8 cellular contexts compared by ENCODE assay signal in the genomic region with DNA sequence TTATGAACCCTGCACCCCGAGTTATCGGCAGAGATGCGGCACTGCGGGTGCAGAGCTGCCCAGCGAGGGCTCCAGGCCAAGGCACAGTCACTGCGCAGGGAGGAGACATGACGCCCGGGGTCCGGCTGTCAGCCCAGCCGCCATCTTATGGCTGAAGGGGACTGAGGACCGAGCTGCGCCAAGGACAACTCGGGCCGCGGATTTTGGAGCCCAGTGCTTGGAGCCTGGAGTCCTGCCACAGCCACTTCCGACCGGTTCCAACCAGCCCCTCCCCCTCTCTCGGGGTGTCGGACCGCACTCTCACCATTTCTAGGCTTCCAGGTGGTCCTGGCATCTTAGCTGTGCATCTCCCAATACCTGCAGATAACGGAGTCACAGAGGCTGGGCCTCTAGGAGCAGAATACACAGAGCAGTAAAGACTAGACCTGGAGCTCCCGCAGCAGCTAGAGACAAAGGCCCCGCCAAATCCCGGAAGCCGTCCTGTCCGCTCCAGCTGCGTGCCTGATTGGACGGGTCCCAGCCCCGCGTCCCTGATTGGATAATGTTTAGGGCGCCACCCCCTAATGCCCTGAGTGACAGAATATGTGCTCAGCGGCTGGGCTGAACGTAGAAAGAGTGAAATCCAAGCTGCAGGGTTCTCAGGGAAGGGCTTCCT. TPM values are rescaled to one million over a fixed set of nuclear protein-coding genes. Genes with fewer than 3 reads are reported as not detected.
DNase-seq lines count a peak whose midpoint lies in the region; ATAC-seq and TF ChIP-seq lines count a peak whose summit lies in the region.

A gene (minus strand): TSS at position 451 of the 655 bp plus-strand sequence. CDS start 117 bp downstream, at position 334.

- H3K27me3 Mint-ChIP-seq in activated naive CD4-positive, alpha-beta T cell treated with anti-CD3 and anti-CD28 coated beads for 36 hours (ENCODE audit: low read depth), result no peaks in the 10 kb centered on the region

- H3K4me3 ChIP-seq in H7 (ENCODE audit: insufficient read depth, low read depth, low read length) (no peak within 1 kb of the TSS), SJCRH30 (peak within 1 kb of the TSS; percentile 81), gastroesophageal sphincter (peak within 1 kb of the TSS; percentile 75 to 80), suprapubic skin (peak within 1 kb of the TSS; percentile 83)

- TF ChIP-seq POLR2A in gastroesophageal sphincter (IDR thresholded peaks at IDR 0.05) (peak; percentile 47 to 70), suprapubic skin (IDR thresholded peaks at IDR 0.05) (peak in 1 of 2 donors; percentile 64)

- in situ Hi-C loops in G401 (cut with HindIII; ENCODE audit: low sequenced_read_pairs), result no loop called here

- H3K36me3 Mint-ChIP-seq in activated naive CD4-positive, alpha-beta T cell treated with anti-CD3 and anti-CD28 coated beads for 36 hours (ENCODE audit: low read depth), result peaks cover 31% of the 10 kb centered on the region

- TF ChIP-seq CTCF in gastroesophageal sphincter (IDR thresholded peaks at IDR 0.05) (no peak), suprapubic skin (IDR thresholded peaks at IDR 0.05) (no peak)

- peak; percentile 100 for ATAC-seq in gastroesophageal sphincter

- H3K4me1 ChIP-seq in SJCRH30 (no peaks in the 10 kb centered on the region), gastroesophageal sphincter (peaks cover 0 to 54% (median 22%) of the 10 kb centered on the region in 3 donors), suprapubic skin (peaks cover 43% of the 10 kb centered on the region)

- TF ChIP-seq EP300 in gastroesophageal sphincter (IDR thresholded peaks at IDR 0.05) (no peak), suprapubic skin (IDR thresholded peaks at IDR 0.05) (no peak)

- intact Hi-C loops in activated naive CD4-positive, alpha-beta T cell treated with anti-CD3 and anti-CD28 coated beads for 36 hours (cut with micrococcal nuclease), result loop anchor here (1.0 to 5.0 kb wide), 7 partner anchors 102 to 662 kb away; a partner anchor contains a TSS

- peak within 1 kb of the TSS; percentile 88 for H3K27ac ChIP-seq in SJCRH30
- H3K27ac ChIP-seq in gastroesophageal sphincter, result peak within 1 kb of the TSS; percentile 59 to 89 (median 88)
- H3K27ac ChIP-seq in suprapubic skin, result peak within 1 kb of the TSS; percentile 91

- DNase-seq in G401 (ENCODE audit: low spot score) (peak; percentile 99), H7 (peak; percentile 81), M059J (ENCODE audit: low read depth) (peak; percentile 97), SJCRH30 (peak; percentile 97 to 98), nucleus accumbens (lab: John Stamatoyannopoulos, UW) (peak; percentile 65 to 98 (median 94)), suprapubic skin (ENCODE audit: low spot score in 2 of 2) (peak; percentile 98 to 99)
- peak; percentile 96 for DNase-seq in activated naive CD4-positive, alpha-beta T cell treated with anti-CD3 and anti-CD28 coated beads for 36 hours

- H3K4me1 Mint-ChIP-seq in activated naive CD4-positive, alpha-beta T cell treated with anti-CD3 and anti-CD28 coated beads for 36 hours (ENCODE audit: low read depth), result peaks cover 24% of the 10 kb centered on the region

- peak within 1 kb of the TSS; percentile 100 for H3K4me3 Mint-ChIP-seq in activated naive CD4-positive, alpha-beta T cell treated with anti-CD3 and anti-CD28 coated beads for 36 hours

- H3K27me3 ChIP-seq in H7 (ENCODE audit: control insufficient read depth, insufficient read depth, low read length) (no peaks in the 10 kb centered on the region), SJCRH30 (no peaks in the 10 kb centered on the region), gastroesophageal sphincter (no peaks in the 10 kb centered on the region), suprapubic skin (no peaks in the 10 kb centered on the region)

- CTCF ChIA-PET in activated naive CD4-positive, alpha-beta T cell treated with anti-CD3 and anti-CD28 coated beads for 36 hours (lab: Charles Lee), result interaction anchor here (0.9 to 1.5 kb wide), 4 partner anchors 10 to 125 kb away, joined by 3 to 4 read pairs (median 4); no protein-coding TSS in a partner anchor

- whole genome bisulfite sequencing in gastroesophageal sphincter (ENCODE audit: low coverage in 1 of 2), 2 donors, result 0% methylated on average over 3 to 4 of the region's 33 CpGs
- 2% methylated on average over 15 of the region's 33 CpGs for WGBS in suprapubic skin

- H3K9me3 Mint-ChIP-seq in activated naive CD4-positive, alpha-beta T cell treated with anti-CD3 and anti-CD28 coated beads for 36 hours, result peaks cover 8% of the 10 kb centered on the region

- H3K36me3 ChIP-seq in H7 (replicated peaks; ENCODE audit: control insufficient read depth, insufficient read depth, low read length) (no peaks in the 10 kb centered on the region), SJCRH30 (peaks cover 33% of the 10 kb centered on the region), gastroesophageal sphincter (no peaks in the 10 kb centered on the region), suprapubic skin (no peaks in the 10 kb centered on the region)

- H3K9me3 ChIP-seq in SJCRH30 (replicated peaks) (peaks cover 12% of the 10 kb centered on the region), gastroesophageal sphincter (no peaks in the 10 kb centered on the region), suprapubic skin (no peaks in the 10 kb centered on the region)

- H3K27ac Mint-ChIP-seq in activated naive CD4-positive, alpha-beta T cell treated with anti-CD3 and anti-CD28 coated beads for 36 hours, result peak within 1 kb of the TSS; percentile 97

RNA-seq across cellular contexts. Expression of the gene that starts here (rescaled TPM):
- 9.4 and 18.4 TPM in 2 replicates for total RNA-seq in G401 (2014; rRNA removed; shearing (Covaris generic))
- total RNA-seq in H7 (2014; rRNA removed; shearing (Covaris generic)), result not detected in 2 replicates
- 8.8 and 12.1 TPM in 2 replicates for total RNA-seq in M059J (2014; rRNA removed; shearing (Covaris generic))
- total RNA-seq in SJCRH30 (2014; rRNA removed; shearing (Covaris generic)), result 32.1 and 34.1 TPM in 2 replicates
- 10 to 100 TPM; 13.4 to 14.0 TPM for total RNA-seq in activated naive CD4-positive, alpha-beta T cell treated with anti-CD3 and anti-CD28 coated beads for 36 hours
- total RNA-seq in gastroesophageal sphincter, result 10 to 100 TPM in 1 of 4 donors, 1 to 10 TPM in 3; 6.8 to 18.5 (median 9.7) TPM
- total RNA-seq in suprapubic skin, result 10 to 100 TPM in 2 of 4 donors, 1 to 10 TPM in 2; 9.6 to 19.3 (median 13.1) TPM

Comparison
In these comparisons a context has a peak if more than half of its experiments do, and no peak if none do; other contexts are left out.
1. Peak in DNase-seq in H7; RNA of the gene not detected or under 1 TPM.